In the genomic region with DNA sequence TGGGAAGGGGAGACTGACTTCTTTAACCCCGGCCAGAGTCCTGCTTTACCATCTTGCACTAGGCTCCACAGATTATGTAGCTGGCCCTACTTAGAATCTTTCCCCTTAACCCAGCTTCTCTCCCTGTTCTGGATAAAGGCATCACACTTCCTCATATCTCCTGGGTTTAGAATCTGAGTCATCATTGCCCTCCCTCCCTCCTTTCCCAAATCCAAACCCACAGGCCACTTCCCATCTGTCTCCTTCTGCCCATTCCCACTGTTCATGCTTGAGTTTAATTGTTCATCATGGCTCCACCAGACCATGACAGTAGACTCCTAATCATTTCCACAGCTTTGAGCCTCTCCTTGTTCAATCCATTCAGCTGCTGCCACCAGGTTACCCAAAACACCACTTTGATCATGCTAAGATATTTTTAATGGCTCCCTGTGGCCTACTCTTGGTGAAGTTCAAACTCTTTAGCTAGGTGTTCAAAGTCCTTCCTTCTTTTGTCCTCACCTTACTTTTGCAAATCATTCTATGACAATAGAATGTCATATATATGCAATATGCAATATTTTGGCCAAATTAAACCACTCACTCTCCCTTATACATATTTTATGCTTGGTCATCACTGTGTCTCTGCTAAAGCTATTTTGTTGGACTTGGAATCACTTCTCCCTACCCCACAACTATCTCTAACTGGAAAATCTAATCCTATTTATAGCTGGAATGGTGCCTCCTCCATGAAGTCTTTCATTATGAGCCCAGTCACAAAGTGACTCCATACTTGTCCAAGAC, we compare ENCODE assay signal across 18 cellular contexts. TPM values are rescaled to one million over a fixed set of nuclear protein-coding genes. Genes with fewer than 3 reads are reported as not detected.
DNase-seq lines count a peak whose midpoint lies in the region; ATAC-seq, FAIRE-seq and TF ChIP-seq lines count a peak whose summit lies in the region.
"Had no signal": no experiment of that assay in that cellular context is flagged by ENCODE, and none has a peak within 500 bp of the region (broad histone marks: within the 10 kb centered on the region; RNA-seq: fewer than 3 reads in every experiment).

No MANE protein-coding gene starts in this region.

- no peak for ATAC-seq in GM21390 (IDR thresholded peaks at IDR 0.05; ENCODE audit: unreplicated experiment)
- no peak for ATAC-seq in psoas muscle
- ATAC-seq: activated T-cell treated with anti-CD3 and anti-CD28 coated beads, Interleukin-2, amount 50 U/mL, for 4 hours had no signal

- peak; percentile 59 for DNase-seq in Caki2 (ENCODE audit: low read depth)
- DNase-seq in ELR (ENCODE audit: low read depth): peak; percentile 8
- DNase-seq in NCI-H345 treated with DMSO at 0.1 percent for 48 hours (lab: John Stamatoyannopoulos, UW; ENCODE audit: unreplicated experiment): peak; percentile 48
- DNase-seq in keratinocyte (ENCODE audit: low read depth, low spot score): no peak
- no peak for DNase-seq in psoas muscle
- DNase-seq in stimulated activated CD4-positive, alpha-beta T cell treated with anti-CD3 and anti-CD28 coated beads, Interleukin-1b, Interleukin-23, amount 100 ng/mL, for 48 hours: no peak
- DNase-seq: activated CD4-positive, alpha-beta memory T cell treated with anti-CD3 and anti-CD28 coated beads for 36 hours; activated naive CD8-positive, alpha-beta T cell treated with anti-CD3 and anti-CD28 coated beads for 36 hours; activated T-cell treated with anti-CD3 and anti-CD28 coated beads, Interleukin-2, amount 50 U/mL, for 4 hours; cortex of kidney; glutamatergic neuron; NCI-H1694 treated with DMSO at 0.1 percent for 48 hours; stimulated activated CD4-positive, alpha-beta T cell treated with anti-CD3 and anti-CD28 coated beads, Interleukin-2, amount 100 ng/mL, for 48 hours had no signal

- H3K79me2 ChIP-seq in keratinocyte (ENCODE audit: control insufficient read depth, insufficient read depth, low read length): no peaks in the 10 kb centered on the region

- no peak overlapping the region for H3K9ac ChIP-seq in keratinocyte (ENCODE audit: control insufficient read depth, extremely low read depth, insufficient read depth, low read length)
- H3K9ac ChIP-seq: BLaER1 had no signal

- H3K4me2 ChIP-seq in keratinocyte (ENCODE audit: control insufficient read depth, extremely low read depth, insufficient read depth, low read depth, low read length): no peak overlapping the region
- H3K4me2 ChIP-seq: BLaER1 had no signal

- H3K4me1 ChIP-seq in keratinocyte (ENCODE audit: control insufficient read depth, extremely low read depth, insufficient read depth, low read length) (no peaks in the 10 kb centered on the region), psoas muscle (no peaks in the 10 kb centered on the region)

- intact Hi-C loops in psoas muscle (cut with DNase I): no loop called here

- H3K9me3 ChIP-seq in keratinocyte (ENCODE audit: control insufficient read depth, low read depth, low read length): no peaks in the 10 kb centered on the region
- H3K9me3 ChIP-seq in psoas muscle: no peaks in the 10 kb centered on the region
- H3K9me3 ChIP-seq: BLaER1, thoracic aorta had no signal

- in situ Hi-C loops in Caki2 (cut with HindIII; ENCODE audit: low pct_unique_long_range_greater_than_20kb, low sequenced_read_pairs): no loop called here

- no peak overlapping the region for H2AFZ ChIP-seq in keratinocyte (ENCODE audit: control insufficient read depth, low read length)

- H3K27ac ChIP-seq in keratinocyte (ENCODE audit: control insufficient read depth, insufficient read depth, low read length): no peak overlapping the region
- H3K27ac ChIP-seq in psoas muscle: no peak overlapping the region
- H3K27ac ChIP-seq: BLaER1, thoracic aorta had no signal

- 85 to 93% (median 93%) methylated on average over 1 of the region's 1 CpG for WGBS in psoas muscle, 3 donors

- FAIRE-seq in keratinocyte (lab: Jason Lieb, UNC): peak; percentile 26
- FAIRE-seq: HTR-8/SVneo had no signal

- H3K9me1 ChIP-seq in keratinocyte (ENCODE audit: control insufficient read depth, extremely low read depth, insufficient read depth, low read length): no peaks in the 10 kb centered on the region

- dilution Hi-C loops in keratinocyte (cut with MboI; ENCODE audit: extremely low pct_ligation_motif_present, low sequenced_read_pairs): no loop called here

- no peak overlapping the region for H3K4me3 ChIP-seq in keratinocyte (ENCODE audit: control insufficient read depth in 2 of 3, extremely low read depth in 1 of 3, insufficient read depth in 2 of 3, low read depth in 1 of 3, low read length in 3 of 3)
- no peak overlapping the region for H3K4me3 ChIP-seq in psoas muscle
- H3K4me3 ChIP-seq: BLaER1, lung, thoracic aorta had no signal

- TF ChIP-seq CTCF in keratinocyte (optimal IDR thresholded peaks at IDR 0.05 in 1 of 3, IDR thresholded peaks at IDR 0.05 in 1 of 3, conservative IDR thresholded peaks at IDR 0.05 in 1 of 3; ENCODE audit: extremely low read depth in 1 of 3, insufficient read depth in 2 of 3, low read length in 3 of 3): no peak
- no peak for TF ChIP-seq CTCF in psoas muscle (IDR thresholded peaks at IDR 0.05)

- no peaks in the 10 kb centered on the region for H3K27me3 ChIP-seq in keratinocyte (ENCODE audit: control insufficient read depth, extremely low read depth, insufficient read depth, low read length)
- H3K27me3 ChIP-seq in psoas muscle (ENCODE audit: insufficient read depth in 3 of 3, low read length in 2 of 3): no peaks in the 10 kb centered on the region
- H3K27me3 ChIP-seq: BLaER1 had no signal

- H4K20me1 ChIP-seq in keratinocyte (ENCODE audit: control insufficient read depth, extremely low read depth, insufficient read depth, low read length): no peaks in the 10 kb centered on the region
- H4K20me1 ChIP-seq: BLaER1 had no signal

- H3K36me3 ChIP-seq in keratinocyte (ENCODE audit: control insufficient read depth in 2 of 2, extremely low read depth in 1 of 2, insufficient read depth in 2 of 2, low read length in 2 of 2): no peaks in the 10 kb centered on the region
- no peaks in the 10 kb centered on the region for H3K36me3 ChIP-seq in psoas muscle (ENCODE audit: insufficient read depth in 1 of 2, low read depth in 1 of 2)
- H3K36me3 ChIP-seq: BLaER1, thoracic aorta had no signal

RNA-seq across cellular contexts. Expression of a gene that starts 5.5 kb away (rescaled TPM):
- 0.57 and 1.3 TPM in 2 replicates for total RNA-seq in Caki2 (2014; rRNA removed; shearing (Covaris generic); ENCODE audit: low replicate concordance)
- polyA plus RNA-seq in keratinocyte (0.01 to 0.05 TPM (median 0.04 TPM) in 3 replicates), psoas muscle (1 to 10 TPM in 1 of 3 donors, under 1 TPM in 2; 0.35 to 4.9 (median 0.98) TPM)
- not detected for polyA plus RNA-seq in keratinocyte (2011; ENCODE audit: low read depth)
- polyA plus RNA-seq in keratinocyte (2011; cell fraction: cytosol; rRNA removed): 0.01 and 0.06 TPM in 2 replicates
- polyA plus RNA-seq in keratinocyte (2011; cell fraction: nucleus; rRNA removed): 0.06 and 0.21 TPM in 2 replicates
- polyA plus RNA-seq in keratinocyte (2012; ENCODE audit: low replicate concordance): 0.03 TPM in 1 of 2 replicates, not detected in the other
- polyA minus RNA-seq in keratinocyte: 0.13 to 0.45 TPM in 2 of 3 replicates, not detected in the other
- polyA minus RNA-seq in keratinocyte (2011; cell fraction: cytosol; rRNA and poly(A)+ RNA removed): not detected
- polyA minus RNA-seq in keratinocyte (2011; cell fraction: nucleus; rRNA and poly(A)+ RNA removed): 0.47 TPM in 1 of 2 replicates, not detected in the other
- 10 to 100 TPM in 2 of 4 donors, 1 to 10 TPM in 2; 1.4 to 39.7 (median 7.6) TPM for total RNA-seq in psoas muscle
- total RNA-seq: activated CD4-positive, alpha-beta memory T cell treated with anti-CD3 and anti-CD28 coated beads for 36 hours; activated T-cell treated with anti-CD3 and anti-CD28 coated beads, Interleukin-2, amount 50 U/mL, for 4 hours had no signal

RNA-seq across cellular contexts. Expression of a gene that starts 45.2 kb away (rescaled TPM):
- total RNA-seq in Caki2 (2014; rRNA removed; shearing (Covaris generic); ENCODE audit: low replicate concordance): 23.3 and 23.5 TPM in 2 replicates
- polyA plus RNA-seq in keratinocyte: 11.2 to 19.1 TPM (median 12.0 TPM) in 3 replicates
- 17.4 TPM for polyA plus RNA-seq in keratinocyte (2011; ENCODE audit: low read depth)
- 9.1 and 17.8 TPM in 2 replicates for polyA plus RNA-seq in keratinocyte (2011; cell fraction: cytosol; rRNA removed)
- polyA plus RNA-seq in keratinocyte (2011; cell fraction: nucleus; rRNA removed): 13.1 and 19.5 TPM in 2 replicates
- polyA plus RNA-seq in keratinocyte (2012; ENCODE audit: low replicate concordance): 8.6 and 14.3 TPM in 2 replicates
- polyA minus RNA-seq in keratinocyte: 3.4 to 9.1 TPM (median 6.4 TPM) in 3 replicates
- polyA minus RNA-seq in keratinocyte (2011; cell fraction: cytosol; rRNA and poly(A)+ RNA removed): 2.9 TPM
- 6.0 and 12.2 TPM in 2 replicates for polyA minus RNA-seq in keratinocyte (2011; cell fraction: nucleus; rRNA and poly(A)+ RNA removed)
- 1 to 10 TPM; 4.4 to 6.5 (median 4.8) TPM for total RNA-seq in psoas muscle
- 1 to 10 TPM; 3.4 to 9.5 (median 3.9) TPM for polyA plus RNA-seq in psoas muscle

Comparison
In these comparisons a context has a peak if more than half of its experiments do, and no peak if none do; other contexts are left out.
1. DNase-seq: peak in Caki2 (single experiment), ELR (single experiment) and NCI-H345 treated with DMSO at 0.1 percent for 48 hours (single experiment); none in keratinocyte (single experiment), psoas muscle (0 of 2) and stimulated activated CD4-positive, alpha-beta T cell treated with anti-CD3 and anti-CD28 coated beads, Interleukin-1b, Interleukin-23, amount 100 ng/mL, for 48 hours (single experiment).